1 cellular context compared by ENCODE assay signal in the genomic region with DNA sequence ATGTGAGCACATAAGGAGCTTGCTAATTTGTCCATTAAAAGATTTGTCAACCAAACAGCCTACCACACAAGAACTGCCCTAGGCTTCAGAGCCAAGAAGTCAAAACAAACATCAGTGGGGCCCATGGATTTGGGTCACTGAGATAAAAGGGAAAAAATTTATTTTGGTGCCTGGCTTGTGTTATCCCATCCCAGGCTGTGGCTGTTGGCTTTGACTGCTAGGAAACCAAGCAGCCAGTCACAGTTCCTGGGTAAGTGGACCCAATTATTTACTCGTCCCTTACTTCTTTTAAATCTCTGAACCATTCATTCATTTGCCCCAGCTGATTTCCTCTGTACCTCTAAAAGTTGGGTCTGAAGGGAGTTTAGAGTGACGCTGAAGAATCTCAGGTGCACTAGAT.
TF ChIP-seq lines count a peak whose summit lies in the region.

No MANE protein-coding gene starts in this region.

TF ChIP-seq in SK-N-SH treated with all-trans-retinoic acid at 6 μM for 48 hours, 23 proteins besides CTCF, POLR2A, EP300 and RAD21 (continued from another document):
- TF ChIP-seq ZNF8 (CRISPR knock-in tag; IDR thresholded peaks at IDR 0.05): no peak
- no peak for TF ChIP-seq CSDC2 (CRISPR knock-in tag; IDR thresholded peaks at IDR 0.05)
